Comparison of ENCODE assay signal across 9 cellular contexts in genomic region chr4:1715002-1715761, GRCh38. TPM values are rescaled to one million over a fixed set of nuclear protein-coding genes. Genes with fewer than 3 reads are reported as not detected.
DNase-seq lines count a peak whose midpoint lies in the region; ATAC-seq, FAIRE-seq and TF ChIP-seq lines count a peak whose summit lies in the region.
"Had no signal": no experiment of that assay in that cellular context is flagged by ENCODE, and none has a peak within 500 bp of the region (broad histone marks: within the 10 kb centered on the region; RNA-seq: fewer than 3 reads in every experiment).

No MANE protein-coding gene starts in this region.

- CTCF ChIA-PET in T-cell (lab: Charles Lee) = no interaction called here

- H3K27ac ChIP-seq in C4-2B (peak overlapping the region; percentile 97; the same call in 1 of the 2 replicates), colonic mucosa (no peak overlapping the region)

- in situ Hi-C loops in GM13976 (cut with MboI; ENCODE audit: low sequenced_read_pairs, unreplicated experiment) = no loop called here

- peak; percentile 53 for DNase-seq in GM13976 (ENCODE audit: low spot score)
- no peak for DNase-seq in T-cell
- no peak for DNase-seq in glutamatergic neuron
- DNase-seq in frontal cortex (ENCODE audit: low spot score in 2 of 2) = no peak
- no peak for DNase-seq in colonic mucosa
- DNase-seq in NCI-H774 (lab: John Stamatoyannopoulos, UW) = no peak
- DNase-seq: GOT3 had no signal

- peak overlapping the region; percentile 57 to 74 for H3K27ac Mint-ChIP-seq in T-cell
- no peak overlapping the region for H3K27ac Mint-ChIP-seq in glutamatergic neuron (ENCODE audit: unreplicated experiment)

- no peak for FAIRE-seq in frontal cortex (lab: Jason Lieb, UNC)

- H3K9ac ChIP-seq in colonic mucosa (ENCODE audit: low read depth in 2 of 2, low read length in 2 of 2) = peak overlapping the region in 1 of 2 donors; percentile 21

- no peak for ATAC-seq in T-cell (replicated peaks in 1 of 4)
- ATAC-seq in activated CD4-positive, CD25-positive, alpha-beta regulatory T cell treated with anti-CD3 and anti-CD28 coated beads, Interleukin-2, amount 50 U/mL, for 24 hours = no peak

- H3K36me3 Mint-ChIP-seq in T-cell (peaks cover 4% of the 10 kb centered on the region), glutamatergic neuron (ENCODE audit: unreplicated experiment) (no peaks in the 10 kb centered on the region)

- H3K4me1 Mint-ChIP-seq in T-cell (peaks cover 33 to 64% (median 61%) of the 10 kb centered on the region in 3 donors), glutamatergic neuron (ENCODE audit: low read depth, unreplicated experiment) (peaks cover 9% of the 10 kb centered on the region)

- no peaks in the 10 kb centered on the region for H3K27me3 Mint-ChIP-seq in T-cell
- peaks cover 12% of the 10 kb centered on the region for H3K27me3 Mint-ChIP-seq in glutamatergic neuron (ENCODE audit: unreplicated experiment)

- peaks cover 31% of the 10 kb centered on the region for H3K4me1 ChIP-seq in colonic mucosa

- TF ChIP-seq CTCF in C4-2B (conservative IDR thresholded peaks at IDR 0.05) (no peak), GM13976 (IDR thresholded peaks at IDR 0.05; ENCODE audit: borderline replicate concordance, control extremely low read depth, extremely low read depth, insufficient read depth, missing control alignments) (no peak), glutamatergic neuron (IDR thresholded peaks at IDR 0.05; ENCODE audit: partially characterized antibody, unreplicated experiment) (no peak), colonic mucosa (IDR thresholded peaks at IDR 0.05) (no peak)

- peak overlapping the region in 2 of 3 donors; percentile 6 to 34 for H3K4me3 Mint-ChIP-seq in T-cell
- peak overlapping the region; percentile 34 for H3K4me3 Mint-ChIP-seq in glutamatergic neuron (ENCODE audit: unreplicated experiment)

- H3K4me3 ChIP-seq in colonic mucosa = no peak overlapping the region

- H3K27me3 ChIP-seq in colonic mucosa = no peaks in the 10 kb centered on the region

- intact Hi-C loops in colonic mucosa (cut with DNase I) = no loop called here

- H3K9me3 Mint-ChIP-seq in T-cell = no peaks in the 10 kb centered on the region
- H3K9me3 Mint-ChIP-seq in glutamatergic neuron (ENCODE audit: unreplicated experiment) = peaks cover 7% of the 10 kb centered on the region

- H3K36me3 ChIP-seq in colonic mucosa = no peaks in the 10 kb centered on the region

- no peaks in the 10 kb centered on the region for H3K9me3 ChIP-seq in colonic mucosa

- POLR2A ChIA-PET in T-cell (lab: Charles Lee) = no interaction called here

RNA-seq across cellular contexts. Expression of gene SLBP, which starts 3.1 kb away (rescaled TPM):
- total RNA-seq in T-cell (10 to 100 TPM; 30.1 to 42.3 (median 36.1) TPM), glutamatergic neuron (ENCODE audit: unreplicated experiment) (25.0 TPM), frontal cortex (51.0 TPM), colonic mucosa (10 to 100 TPM; 30.1 to 56.9 TPM)

RNA-seq across cellular contexts. Expression of gene TMEM129, which starts 5.9 kb away (rescaled TPM):
- total RNA-seq in T-cell (10 to 100 TPM; 22.9 to 49.4 (median 46.3) TPM), glutamatergic neuron (ENCODE audit: unreplicated experiment) (23.8 TPM), frontal cortex (13.5 TPM), colonic mucosa (10 to 100 TPM; 37.9 to 53.2 TPM)

RNA-seq across cellular contexts. Expression of gene TACC3, which starts 6.1 kb away (rescaled TPM):
- total RNA-seq in T-cell = 100 to 1,000 TPM; 100 to 138 (median 127) TPM
- 23.0 TPM for total RNA-seq in glutamatergic neuron (ENCODE audit: unreplicated experiment)
- 2.0 TPM for total RNA-seq in frontal cortex
- 10 to 100 TPM; 20.6 to 99.7 TPM for total RNA-seq in colonic mucosa

RNA-seq across cellular contexts. Expression of gene FAM53A, which starts 31.1 kb away (rescaled TPM):
- total RNA-seq in T-cell (1 to 10 TPM; 1.4 to 3.0 (median 1.9) TPM), glutamatergic neuron (ENCODE audit: unreplicated experiment) (1.1 TPM), frontal cortex (0.82 TPM), colonic mucosa (1 to 10 TPM in 1 of 2 donors, under 1 TPM in 1; 0.86 to 1.5 TPM)
